ENCODE assay signal across 12 cellular contexts in genomic region chr2:197360744-197361156, GRCh38. TPM values are rescaled to one million over a fixed set of nuclear protein-coding genes. Genes with fewer than 3 reads are reported as not detected.
DNase-seq lines count a peak whose midpoint lies in the region; ATAC-seq and TF ChIP-seq lines count a peak whose summit lies in the region.
"Had no signal": no experiment of that assay in that cellular context is flagged by ENCODE, and none has a peak within 500 bp of the region (broad histone marks: within the 10 kb centered on the region; RNA-seq: fewer than 3 reads in every experiment).

No MANE protein-coding gene starts in this region.

- peak overlapping the region; percentile 6; the same call in 1 of the 2 replicates for H3K27ac ChIP-seq in GM23248
- no peak overlapping the region for H3K27ac ChIP-seq in PC-9
- H3K27ac ChIP-seq in sigmoid colon, result no peak overlapping the region
- H3K27ac ChIP-seq: BLaER1 treated with 17β-estradiol and CSF1 and Interleukin-3, amounts not matched to agents 10 nM and 100 nM had no signal

- H4K20me1 ChIP-seq in GM23248 (ENCODE audit: insufficient read depth), result no peaks in the 10 kb centered on the region
- no peaks in the 10 kb centered on the region for H4K20me1 ChIP-seq in PC-9 (ENCODE audit: insufficient read depth)
- H4K20me1 ChIP-seq: BLaER1 treated with 17β-estradiol and CSF1 and Interleukin-3, amounts not matched to agents 10 nM and 100 nM had no signal

- no peaks in the 10 kb centered on the region for H3K9me3 ChIP-seq in GM23248 (ENCODE audit: low read depth)
- no peaks in the 10 kb centered on the region for H3K9me3 ChIP-seq in PC-9 (ENCODE audit: insufficient read depth, low read depth)
- no peaks in the 10 kb centered on the region for H3K9me3 ChIP-seq in sigmoid colon
- H3K9me3 ChIP-seq: BLaER1 treated with 17β-estradiol and CSF1 and Interleukin-3, amounts not matched to agents 10 nM and 100 nM had no signal

- H3K79me2 ChIP-seq in GM23248 (ENCODE audit: insufficient read depth) (no peaks in the 10 kb centered on the region), PC-9 (ENCODE audit: low read depth) (no peaks in the 10 kb centered on the region)

- no peak overlapping the region for H2AFZ ChIP-seq in GM23248
- H2AFZ ChIP-seq in PC-9, result no peak overlapping the region

- TF ChIP-seq CTCF in PC-9 (conservative IDR thresholded peaks at IDR 0.05) (no peak), sigmoid colon (IDR thresholded peaks at IDR 0.05) (no peak)

- TF ChIP-seq POLR2A in sigmoid colon (IDR thresholded peaks at IDR 0.05), result no peak

- in situ Hi-C loops in GM23248 (cut with MboI), result no loop called here

- no peak overlapping the region for H3K4me3 Mint-ChIP-seq in activated CD4-positive, alpha-beta T cell treated with anti-CD3 and anti-CD28 coated beads for 36 hours
- H3K4me3 Mint-ChIP-seq: activated CD4-positive, alpha-beta T cell treated with anti-CD3 and anti-CD28 coated beads, Interleukin-2, amount 10 ng/mL, durations not matched to agents 24 days and 14 days had no signal

- no peak overlapping the region for H3K27ac Mint-ChIP-seq in activated CD4-positive, alpha-beta T cell treated with anti-CD3 and anti-CD28 coated beads for 36 hours
- H3K27ac Mint-ChIP-seq: activated CD4-positive, alpha-beta T cell treated with anti-CD3 and anti-CD28 coated beads, Interleukin-2, amount 10 ng/mL, durations not matched to agents 24 days and 14 days had no signal

- intact Hi-C loops in activated CD4-positive, alpha-beta T cell treated with anti-CD3 and anti-CD28 coated beads for 36 hours (cut with DNase I, micrococcal nuclease), result no loop called here
- intact Hi-C loops in PC-9 (cut with micrococcal nuclease; ENCODE audit: unreplicated experiment) (no loop called here), sigmoid colon (cut with DNase I) (no loop called here)

- H3K4me1 Mint-ChIP-seq in activated CD4-positive, alpha-beta T cell treated with anti-CD3 and anti-CD28 coated beads for 36 hours, result peaks cover 39% of the 10 kb centered on the region

- BruUV-seq in PC-9 (replicated peaks; lab: Mats Ljungman, UMichigan), result no TSS peak

- H3K9ac ChIP-seq in GM23248, result no peak overlapping the region
- H3K9ac ChIP-seq: BLaER1 treated with 17β-estradiol and CSF1 and Interleukin-3, amounts not matched to agents 10 nM and 100 nM had no signal

- H3K27me3 ChIP-seq in GM23248 (replicated peaks; ENCODE audit: insufficient read depth), result peaks cover 4% of the 10 kb centered on the region
- H3K27me3 ChIP-seq in PC-9 (ENCODE audit: insufficient read depth, low read depth), result no peaks in the 10 kb centered on the region
- H3K27me3 ChIP-seq in sigmoid colon, result no peaks in the 10 kb centered on the region
- H3K27me3 ChIP-seq: BLaER1 treated with 17β-estradiol and CSF1 and Interleukin-3, amounts not matched to agents 10 nM and 100 nM had no signal

- H3K27me3 Mint-ChIP-seq in activated CD4-positive, alpha-beta T cell treated with anti-CD3 and anti-CD28 coated beads for 36 hours, result no peaks in the 10 kb centered on the region
- H3K27me3 Mint-ChIP-seq: activated CD4-positive, alpha-beta T cell treated with anti-CD3 and anti-CD28 coated beads, Interleukin-2, amount 10 ng/mL, durations not matched to agents 24 days and 14 days had no signal

- H3K4me3 ChIP-seq in GM23248, result no peak overlapping the region
- H3K4me3 ChIP-seq in skeletal muscle cell (ENCODE audit: low read depth, low read length), result no peak overlapping the region
- no peak overlapping the region for H3K4me3 ChIP-seq in PC-9
- H3K4me3 ChIP-seq in sigmoid colon, result no peak overlapping the region
- H3K4me3 ChIP-seq: BLaER1 treated with 17β-estradiol and CSF1 and Interleukin-3, amounts not matched to agents 10 nM and 100 nM; lung had no signal

- TF ChIP-seq EP300 in sigmoid colon (IDR thresholded peaks at IDR 0.05), result no peak

- H3F3A ChIP-seq in GM23248 (ENCODE audit: insufficient read depth) (peaks cover 29% of the 10 kb centered on the region), PC-9 (ENCODE audit: insufficient read depth, low read depth) (no peaks in the 10 kb centered on the region)

- CTCF ChIA-PET in activated CD4-positive, alpha-beta T cell treated with anti-CD3 and anti-CD28 coated beads for 36 hours (lab: Charles Lee), result interaction anchor here (0.7 to 1.9 kb wide), 7 partner anchors 23 to 1251 kb away, joined by 3 to 4 read pairs (median 4); no protein-coding TSS in a partner anchor
- CTCF ChIA-PET in PC-9 (lab: Charles Lee), result no interaction called here

- H3K36me3 ChIP-seq in GM23248 (ENCODE audit: low read depth) (no peaks in the 10 kb centered on the region), PC-9 (ENCODE audit: low read depth) (no peaks in the 10 kb centered on the region), sigmoid colon (no peaks in the 10 kb centered on the region)
- H3K36me3 ChIP-seq: BLaER1 treated with 17β-estradiol and CSF1 and Interleukin-3, amounts not matched to agents 10 nM and 100 nM had no signal

- POLR2A ChIA-PET in activated CD4-positive, alpha-beta T cell treated with anti-CD3 and anti-CD28 coated beads for 36 hours (lab: Charles Lee), result no interaction called here
- POLR2A ChIA-PET in PC-9 (lab: Charles Lee; ENCODE audit: unreplicated experiment), result no interaction called here

- H3K4me2 ChIP-seq in GM23248 (ENCODE audit: unreplicated experiment) (peak overlapping the region; percentile 2), PC-9 (no peak overlapping the region)
- H3K4me2 ChIP-seq: BLaER1 treated with 17β-estradiol and CSF1 and Interleukin-3, amounts not matched to agents 10 nM and 100 nM had no signal

- DNase-seq in activated CD4-positive, alpha-beta T cell treated with anti-CD3 and anti-CD28 coated beads for 36 hours, result no peak
- no peak for DNase-seq in activated CD4-positive, alpha-beta T cell treated with anti-CD3 and anti-CD28 coated beads for 1 hour
- peak; percentile 79 for DNase-seq in GM23248
- DNase-seq in LHCN-M2 (ENCODE audit: low read depth), result peak; percentile 55
- peak; percentile 51 for DNase-seq in skeletal muscle cell (ENCODE audit: low read depth)
- no peak for DNase-seq in PC-9
- no peak for DNase-seq in activated CD8-positive, alpha-beta memory T cell treated with anti-CD3 and anti-CD28 coated beads, Interleukin-2, amount 50 U/mL, for 4 hours
- DNase-seq in sigmoid colon, result no peak
- DNase-seq: activated CD4-positive, alpha-beta T cell treated with anti-CD3 and anti-CD28 coated beads, Interleukin-2, amount 10 ng/mL, durations not matched to agents 24 days and 14 days; NCI-H526 had no signal

- H3K36me3 Mint-ChIP-seq in activated CD4-positive, alpha-beta T cell treated with anti-CD3 and anti-CD28 coated beads for 36 hours (ENCODE audit: low read depth), result no peaks in the 10 kb centered on the region

- H3K9me2 ChIP-seq in GM23248 (ENCODE audit: insufficient read depth), result no peaks in the 10 kb centered on the region
- H3K9me2 ChIP-seq in PC-9 (ENCODE audit: insufficient read depth), result no peaks in the 10 kb centered on the region

- peaks cover 22% of the 10 kb centered on the region for H3K4me1 ChIP-seq in GM23248 (ENCODE audit: insufficient read depth)
- H3K4me1 ChIP-seq in PC-9 (replicated peaks; ENCODE audit: insufficient read depth), result no peaks in the 10 kb centered on the region
- H3K4me1 ChIP-seq in sigmoid colon, result no peaks in the 10 kb centered on the region

- peaks cover 2% of the 10 kb centered on the region for H3K9me3 Mint-ChIP-seq in activated CD4-positive, alpha-beta T cell treated with anti-CD3 and anti-CD28 coated beads for 36 hours (ENCODE audit: low read depth)
- H3K9me3 Mint-ChIP-seq: activated CD4-positive, alpha-beta T cell treated with anti-CD3 and anti-CD28 coated beads, Interleukin-2, amount 10 ng/mL, durations not matched to agents 24 days and 14 days had no signal

- peak; percentile 76 for ATAC-seq in activated CD4-positive, alpha-beta T cell treated with anti-CD3 and anti-CD28 coated beads for 36 hours

RNA-seq across cellular contexts. Expression of gene ANKRD44, which starts 50.2 kb away (rescaled TPM):
- total RNA-seq in activated CD4-positive, alpha-beta T cell treated with anti-CD3 and anti-CD28 coated beads for 36 hours, result 100 to 1,000 TPM; 122 to 181 TPM
- 4.9 and 8.9 TPM in 2 replicates for total RNA-seq in GM23248 (2014; rRNA removed; shearing (Covaris generic))
- polyA plus RNA-seq in GM23248 (2016; fragmentation: Nextera tagmentation; extraction: Ambion mirVana) (2.7 and 2.9 TPM in 2 replicates), sigmoid colon (10 to 100 TPM in 1 of 3 donors, 1 to 10 TPM in 2; 1.2 to 21.3 (median 1.8) TPM)
- total RNA-seq in LHCN-M2 (2014; rRNA removed) (3.0 and 4.0 TPM in 2 replicates), PC-9 (2021) (1.7 and 3.4 TPM in 2 replicates), sigmoid colon (10 to 100 TPM; 34.2 to 41.1 (median 37.6) TPM)
- 4.4 TPM for polyA plus RNA-seq in LHCN-M2 (2012)

Comparison
In these comparisons a context has a peak if more than half of its experiments do, and no peak if none do; other contexts are left out.
1. DNase-seq: peak in GM23248 (single experiment), LHCN-M2 (single experiment) and skeletal muscle cell (single experiment); none in activated CD4-positive, alpha-beta T cell treated with anti-CD3 and anti-CD28 coated beads for 36 hours (single experiment), activated CD4-positive, alpha-beta T cell treated with anti-CD3 and anti-CD28 coated beads for 1 hour (single experiment), PC-9 (0 of 2), activated CD8-positive, alpha-beta memory T cell treated with anti-CD3 and anti-CD28 coated beads, Interleukin-2, amount 50 U/mL, for 4 hours (single experiment) and sigmoid colon (single experiment).